In genomic region chr2:200901459-200902072, GRCh38 we compare ENCODE assay signal across 8 cellular contexts. TPM values are rescaled to one million over a fixed set of nuclear protein-coding genes. Genes with fewer than 3 reads are reported as not detected.
DNase-seq lines count a peak whose midpoint lies in the region; ATAC-seq and TF ChIP-seq lines count a peak whose summit lies in the region.

No MANE protein-coding gene starts in this region.

- H3K36me3 Mint-ChIP-seq in mesothelial cell of epicardium, result peaks cover 24% of the 10 kb centered on the region

- H3K27me3 Mint-ChIP-seq in mesothelial cell of epicardium (ENCODE audit: low read depth), result no peaks in the 10 kb centered on the region

- no peak overlapping the region for H3K4me3 ChIP-seq in HL-60 (replicated peaks; ENCODE audit: insufficient read depth, low read length)
- H3K4me3 ChIP-seq in effector memory CD4-positive, alpha-beta T cell (ENCODE audit: insufficient read depth, low read depth, low read length, poor library complexity, severe bottlenecking), result no peak overlapping the region

- DNase-seq in D341Med (ENCODE audit: low spot score), result peak; percentile 78
- DNase-seq in HL-60 (ENCODE audit: low read depth in 1 of 2, low spot score in 1 of 2), result peak; percentile 55 to 86
- DNase-seq in NCI-H82 treated with DMSO at 0.1 percent for 48 hours (lab: John Stamatoyannopoulos, UW; ENCODE audit: unreplicated experiment), result peak; percentile 83
- peak; percentile 63 to 70 for DNase-seq in activated CD4-positive, alpha-beta T cell treated with anti-CD3 and anti-CD28 coated beads, Interleukin-2, amount 50 U/mL, for 48 hours
- peak; percentile 47 to 67 (median 51) for DNase-seq in effector memory CD4-positive, alpha-beta T cell
- peak in 1 of 2 experiments; percentile 50 for DNase-seq in mesothelial cell of epicardium (ENCODE audit: low spot score in 2 of 2, unreplicated experiment in 2 of 2)
- peak; percentile 77 for DNase-seq in stimulated activated CD8-positive, alpha-beta memory T cell treated with anti-CD3 and anti-CD28 coated beads, Interleukin-4, amount 100 ng/mL, for 48 hours

- no peaks in the 10 kb centered on the region for H3K9me3 Mint-ChIP-seq in mesothelial cell of epicardium

- no peak overlapping the region for H3K27ac ChIP-seq in HL-60 (replicated peaks)
- H3K27ac ChIP-seq in effector memory CD4-positive, alpha-beta T cell (ENCODE audit: insufficient read depth, low read length, poor library complexity, severe bottlenecking), result peak overlapping the region; percentile 16

- peaks cover 49% of the 10 kb centered on the region for H3K36me3 ChIP-seq in effector memory CD4-positive, alpha-beta T cell (ENCODE audit: control insufficient read depth, insufficient read depth, low read length)

- peak; percentile 92 for TF ChIP-seq CTCF in HL-60 (IDR thresholded peaks at IDR 0.05; ENCODE audit: insufficient read depth, low read length)
- TF ChIP-seq CTCF in mesothelial cell of epicardium (IDR thresholded peaks at IDR 0.05; ENCODE audit: unreplicated experiment), result peak; percentile 60

- H3K4me1 Mint-ChIP-seq in mesothelial cell of epicardium, result no peaks in the 10 kb centered on the region

- no peaks in the 10 kb centered on the region for H3K9me3 ChIP-seq in effector memory CD4-positive, alpha-beta T cell (ENCODE audit: control insufficient read depth, low read length)

- no peak overlapping the region for H3K27ac Mint-ChIP-seq in mesothelial cell of epicardium

- ATAC-seq in GM21367 (IDR thresholded peaks at IDR 0.05; ENCODE audit: unreplicated experiment), result peak; percentile 93

- H3K4me1 ChIP-seq in effector memory CD4-positive, alpha-beta T cell (ENCODE audit: control insufficient read depth, insufficient read depth, low read length, poor library complexity, severe bottlenecking), result no peaks in the 10 kb centered on the region

- H3K27me3 ChIP-seq in HL-60 (ENCODE audit: insufficient read depth, poor library complexity, severe bottlenecking), result no peaks in the 10 kb centered on the region
- no peaks in the 10 kb centered on the region for H3K27me3 ChIP-seq in effector memory CD4-positive, alpha-beta T cell (replicated peaks; ENCODE audit: control insufficient read depth, insufficient read depth, low read length, poor library complexity, severe bottlenecking)

- H3K4me3 Mint-ChIP-seq in mesothelial cell of epicardium, result no peak overlapping the region

RNA-seq across cellular contexts. Expression of gene NIF3L1, which starts 12.4 kb away (rescaled TPM):
- total RNA-seq in mesothelial cell of epicardium, result 24.8 to 28.7 TPM (median 26.2 TPM) in 3 replicates

RNA-seq across cellular contexts. Expression of gene PPIL3, which starts 12.7 kb away (rescaled TPM):
- total RNA-seq in mesothelial cell of epicardium, result 51.1 to 55.4 TPM (median 52.9 TPM) in 3 replicates

RNA-seq across cellular contexts. Expression of gene CLK1, which starts 37.1 kb away (rescaled TPM):
- 101 to 118 TPM (median 106 TPM) in 3 replicates for total RNA-seq in mesothelial cell of epicardium
